In genomic region chr20:47603260-47603659, GRCh38 we compare ENCODE assay signal across 24 cellular contexts.
DNase-seq lines count a peak whose midpoint lies in the region; ATAC-seq and TF ChIP-seq lines count a peak whose summit lies in the region.
"Had no signal": no experiment of that assay in that cellular context is flagged by ENCODE, and none has a peak within 500 bp of the region (broad histone marks: within the 10 kb centered on the region; RNA-seq: fewer than 3 reads in every experiment).

No MANE protein-coding gene starts in this region.

- H3K9me3 Mint-ChIP-seq in activated T-cell treated with anti-CD3 and anti-CD28 coated beads, Interleukin-2, amount 50 U/mL, for 72 hours: no peaks in the 10 kb centered on the region
- H3K9me3 Mint-ChIP-seq in activated T-cell treated with anti-CD3 and anti-CD28 coated beads, Interleukin-2, amount 50 U/mL, for 4 hours: no peaks in the 10 kb centered on the region
- H3K9me3 Mint-ChIP-seq in CD4-positive, alpha-beta memory T cell: no peaks in the 10 kb centered on the region
- H3K9me3 Mint-ChIP-seq in activated naive CD8-positive, alpha-beta T cell (ENCODE audit: low read depth): no peaks in the 10 kb centered on the region
- no peaks in the 10 kb centered on the region for H3K9me3 Mint-ChIP-seq in stimulated activated effector memory CD8-positive, alpha-beta T cell treated with anti-CD3 and anti-CD28 coated beads, Interleukin-12 subunit alpha, Interleukin-12 subunit beta, amount 100 ng/mL, for 72 hours
- H3K9me3 Mint-ChIP-seq: CD14-positive monocyte had no signal

- H3K36me3 Mint-ChIP-seq in activated T-cell treated with anti-CD3 and anti-CD28 coated beads, Interleukin-2, amount 50 U/mL, for 72 hours (ENCODE audit: insufficient read depth in 2 of 2): peaks cover 0 to 10% of the 10 kb centered on the region in 2 donors
- peaks cover 30% of the 10 kb centered on the region for H3K36me3 Mint-ChIP-seq in activated T-cell treated with anti-CD3 and anti-CD28 coated beads, Interleukin-2, amount 50 U/mL, for 4 hours (ENCODE audit: insufficient read depth)
- peaks cover 6 to 18% of the 10 kb centered on the region in 2 donors for H3K36me3 Mint-ChIP-seq in CD4-positive, alpha-beta memory T cell
- H3K36me3 Mint-ChIP-seq in activated naive CD8-positive, alpha-beta T cell: peaks cover 31% of the 10 kb centered on the region
- peaks cover 26% of the 10 kb centered on the region for H3K36me3 Mint-ChIP-seq in stimulated activated effector memory CD8-positive, alpha-beta T cell treated with anti-CD3 and anti-CD28 coated beads, Interleukin-12 subunit alpha, Interleukin-12 subunit beta, amount 100 ng/mL, for 72 hours

- no peaks in the 10 kb centered on the region for H3K9me3 ChIP-seq in CD4-positive, alpha-beta memory T cell (ENCODE audit: control insufficient read depth in 1 of 2, low read length in 2 of 2)
- H3K9me3 ChIP-seq in BE2C: no peaks in the 10 kb centered on the region
- H3K9me3 ChIP-seq: lower lobe of right lung, prostate gland, suprapubic skin, uterus had no signal

- no peak overlapping the region for H3K4me3 Mint-ChIP-seq in activated T-cell treated with anti-CD3 and anti-CD28 coated beads, Interleukin-2, amount 50 U/mL, for 72 hours
- H3K4me3 Mint-ChIP-seq in activated T-cell treated with anti-CD3 and anti-CD28 coated beads, Interleukin-2, amount 50 U/mL, for 4 hours: no peak overlapping the region
- peak overlapping the region in 1 of 8 donors; percentile 67 for H3K4me3 Mint-ChIP-seq in CD4-positive, alpha-beta memory T cell
- peak overlapping the region; percentile 46 for H3K4me3 Mint-ChIP-seq in activated naive CD8-positive, alpha-beta T cell
- no peak overlapping the region for H3K4me3 Mint-ChIP-seq in stimulated activated effector memory CD8-positive, alpha-beta T cell treated with anti-CD3 and anti-CD28 coated beads, Interleukin-12 subunit alpha, Interleukin-12 subunit beta, amount 100 ng/mL, for 72 hours
- H3K4me3 Mint-ChIP-seq: CD14-positive monocyte had no signal

- no peak overlapping the region for H3K4me3 ChIP-seq in CD4-positive, alpha-beta memory T cell (ENCODE audit: low read length in 2 of 2)
- H3K4me3 ChIP-seq in BE2C (ENCODE audit: low read depth, low read length): no peak overlapping the region
- H3K4me3 ChIP-seq: dorsolateral prefrontal cortex, lower lobe of right lung, prostate gland, suprapubic skin, uterus had no signal

- H3K27ac ChIP-seq in CD4-positive, alpha-beta memory T cell (ENCODE audit: low read depth, low read length): no peak overlapping the region
- H3K27ac ChIP-seq: dorsolateral prefrontal cortex, lower lobe of right lung, prostate gland, suprapubic skin, uterus, VCaP had no signal

- H3K36me3 ChIP-seq in CD4-positive, alpha-beta memory T cell (ENCODE audit: insufficient read depth, low read length): no peaks in the 10 kb centered on the region
- no peaks in the 10 kb centered on the region for H3K36me3 ChIP-seq in BE2C
- H3K36me3 ChIP-seq: lower lobe of right lung, prostate gland, suprapubic skin, uterus had no signal

- no peaks in the 10 kb centered on the region for H3K27me3 Mint-ChIP-seq in activated T-cell treated with anti-CD3 and anti-CD28 coated beads, Interleukin-2, amount 50 U/mL, for 72 hours (ENCODE audit: low read depth)
- no peaks in the 10 kb centered on the region for H3K27me3 Mint-ChIP-seq in activated T-cell treated with anti-CD3 and anti-CD28 coated beads, Interleukin-2, amount 50 U/mL, for 4 hours (ENCODE audit: low read depth)
- H3K27me3 Mint-ChIP-seq in CD4-positive, alpha-beta memory T cell: no peaks in the 10 kb centered on the region
- no peaks in the 10 kb centered on the region for H3K27me3 Mint-ChIP-seq in activated naive CD8-positive, alpha-beta T cell

- DNase-seq in activated T-cell treated with anti-CD3 and anti-CD28 coated beads, Interleukin-2, amount 50 U/mL, for 72 hours: no peak
- DNase-seq in activated T-cell treated with anti-CD3 and anti-CD28 coated beads, Interleukin-2, amount 50 U/mL, for 4 hours: no peak
- DNase-seq in CD4-positive, alpha-beta memory T cell: no peak
- no peak for DNase-seq in stimulated activated effector memory CD8-positive, alpha-beta T cell treated with anti-CD3 and anti-CD28 coated beads, Interleukin-12 subunit alpha, Interleukin-12 subunit beta, amount 100 ng/mL, for 72 hours (ENCODE audit: low spot score in 2 of 2)
- DNase-seq in hypothalamus (lab: John Stamatoyannopoulos, UW) (no peak), BE2C (no peak), GM19238 (ENCODE audit: insufficient read length, low spot score) (no peak)
- DNase-seq: activated CD4-positive, alpha-beta T cell treated with anti-CD3 and anti-CD28 coated beads, Interleukin-2, amount 50 U/mL, for 4 hours; activated naive CD4-positive, alpha-beta T cell; cerebellar nuclear complex; DMS 273 treated with DMSO at 0.1 percent for 48 hours; dorsolateral prefrontal cortex; HCEC 1CT; kidney; lower lobe of right lung; NCI-H1092; NCI-H2029; NCI-H69; uterus had no signal

- H3K4me1 ChIP-seq in CD4-positive, alpha-beta memory T cell (ENCODE audit: insufficient read depth, low read length): peaks cover 51% of the 10 kb centered on the region
- peaks cover 11% of the 10 kb centered on the region for H3K4me1 ChIP-seq in BE2C
- H3K4me1 ChIP-seq: prostate gland, uterus had no signal

- intact Hi-C loops in CD4-positive, alpha-beta memory T cell (cut with micrococcal nuclease): loop anchor here (10.0 kb wide), 1 partner anchor 48 kb away; no protein-coding TSS in a partner anchor

- ATAC-seq in activated T-cell treated with anti-CD3 and anti-CD28 coated beads, Interleukin-2, amount 50 U/mL, for 72 hours (replicated peaks in 1 of 2): no peak
- no peak for ATAC-seq in activated T-cell treated with anti-CD3 and anti-CD28 coated beads, Interleukin-2, amount 50 U/mL, for 4 hours
- no peak for ATAC-seq in stimulated activated effector memory CD8-positive, alpha-beta T cell treated with anti-CD3 and anti-CD28 coated beads, Interleukin-12 subunit alpha, Interleukin-12 subunit beta, amount 100 ng/mL, for 72 hours
- ATAC-seq: lower lobe of right lung had no signal

- CTCF ChIA-PET in CD4-positive, alpha-beta memory T cell (lab: Charles Lee; ENCODE audit: partially characterized antibody): interaction anchor here (2.5 kb wide), 1 partner anchor 330 kb away, joined by 7 read pairs; no protein-coding TSS in a partner anchor

- no peak for TF ChIP-seq CTCF in BE2C (IDR thresholded peaks at IDR 0.05; ENCODE audit: low read depth, low read length)

- H3K27ac Mint-ChIP-seq in activated T-cell treated with anti-CD3 and anti-CD28 coated beads, Interleukin-2, amount 50 U/mL, for 72 hours: peak overlapping the region; percentile 79
- peak overlapping the region in 4 of 7 donors; percentile 9 to 72 (median 51) for H3K27ac Mint-ChIP-seq in CD4-positive, alpha-beta memory T cell
- peak overlapping the region; percentile 89 for H3K27ac Mint-ChIP-seq in activated naive CD8-positive, alpha-beta T cell
- peak overlapping the region; percentile 79 for H3K27ac Mint-ChIP-seq in stimulated activated effector memory CD8-positive, alpha-beta T cell treated with anti-CD3 and anti-CD28 coated beads, Interleukin-12 subunit alpha, Interleukin-12 subunit beta, amount 100 ng/mL, for 72 hours

- peaks cover 79% of the 10 kb centered on the region for H3K4me1 Mint-ChIP-seq in activated T-cell treated with anti-CD3 and anti-CD28 coated beads, Interleukin-2, amount 50 U/mL, for 72 hours (ENCODE audit: low read depth)
- H3K4me1 Mint-ChIP-seq in activated T-cell treated with anti-CD3 and anti-CD28 coated beads, Interleukin-2, amount 50 U/mL, for 4 hours (ENCODE audit: low read depth): peaks cover 63% of the 10 kb centered on the region
- peaks cover 47 to 75% (median 60%) of the 10 kb centered on the region in 4 donors for H3K4me1 Mint-ChIP-seq in CD4-positive, alpha-beta memory T cell
- H3K4me1 Mint-ChIP-seq in activated naive CD8-positive, alpha-beta T cell (ENCODE audit: low read depth): peaks cover 79% of the 10 kb centered on the region
- H3K4me1 Mint-ChIP-seq in stimulated activated effector memory CD8-positive, alpha-beta T cell treated with anti-CD3 and anti-CD28 coated beads, Interleukin-12 subunit alpha, Interleukin-12 subunit beta, amount 100 ng/mL, for 72 hours: peaks cover 44% of the 10 kb centered on the region

- H3K27me3 ChIP-seq in CD4-positive, alpha-beta memory T cell (ENCODE audit: insufficient read depth, low read length): no peaks in the 10 kb centered on the region
- no peaks in the 10 kb centered on the region for H3K27me3 ChIP-seq in BE2C
- H3K27me3 ChIP-seq: dorsolateral prefrontal cortex, suprapubic skin, uterus had no signal

- POLR2A ChIA-PET in CD4-positive, alpha-beta memory T cell (lab: Charles Lee; ENCODE audit: partially characterized antibody): no interaction called here
